ENCODE assay signal across 9 cellular contexts in the genomic region with DNA sequence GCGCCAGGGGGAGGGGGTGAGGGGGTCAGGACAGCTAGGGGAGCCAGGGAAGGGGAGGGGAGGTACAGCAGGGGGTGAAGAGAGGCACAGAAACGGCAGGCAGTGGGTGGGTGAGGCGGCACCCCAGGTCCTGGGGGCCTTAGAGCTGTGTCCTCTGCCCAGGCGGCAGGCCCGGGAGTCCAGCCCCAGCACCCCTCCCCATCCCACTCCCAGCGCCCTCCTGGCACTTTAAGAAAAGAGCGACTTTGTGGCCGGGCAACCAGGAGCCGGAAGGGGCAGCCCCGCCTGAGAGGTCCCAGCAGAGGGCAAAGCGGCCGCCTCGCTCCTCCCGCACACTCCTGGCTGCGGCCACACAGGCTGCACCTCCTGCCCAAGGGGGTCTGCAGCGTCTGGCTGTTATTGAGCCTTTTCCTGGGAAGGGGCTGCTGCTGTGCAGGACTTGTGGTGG. TPM values are rescaled to one million over a fixed set of nuclear protein-coding genes. Genes with fewer than 3 reads are reported as not detected.
DNase-seq lines count a peak whose midpoint lies in the region; ATAC-seq and TF ChIP-seq lines count a peak whose summit lies in the region.
"Had no signal": no experiment of that assay in that cellular context is flagged by ENCODE, and none has a peak within 500 bp of the region (broad histone marks: within the 10 kb centered on the region; RNA-seq: fewer than 3 reads in every experiment).

No MANE protein-coding gene starts in this region.

- H3K9me3 ChIP-seq in A673 (ENCODE audit: low read depth, low read length, poor library complexity, severe bottlenecking) (no peaks in the 10 kb centered on the region), endodermal cell (ENCODE audit: control insufficient read depth, low read length) (no peaks in the 10 kb centered on the region)

- peaks cover 11% of the 10 kb centered on the region for H3K27me3 Mint-ChIP-seq in endodermal cell (ENCODE audit: insufficient read depth)

- H3K27me3 ChIP-seq in A673 (replicated peaks; ENCODE audit: insufficient read depth, low read depth, low read length, poor library complexity) (no peaks in the 10 kb centered on the region), endodermal cell (ENCODE audit: control insufficient read depth, insufficient read depth, low read length, poor library complexity, severe bottlenecking) (peaks cover 25% of the 10 kb centered on the region)

- H3K9me3 Mint-ChIP-seq in endodermal cell = no peaks in the 10 kb centered on the region
- H3K9me3 Mint-ChIP-seq: naive B cell had no signal

- H3K36me3 ChIP-seq in A673 (ENCODE audit: insufficient read depth, low read length, poor library complexity, severe bottlenecking) = peaks cover 10% of the 10 kb centered on the region
- no peaks in the 10 kb centered on the region for H3K36me3 ChIP-seq in endodermal cell (ENCODE audit: control insufficient read depth, insufficient read depth, low read length)

- H3K4me3 Mint-ChIP-seq in endodermal cell = peak overlapping the region; percentile 54

- no peak overlapping the region for H3K27ac Mint-ChIP-seq in endodermal cell
- H3K27ac Mint-ChIP-seq: naive B cell had no signal

- TF ChIP-seq CTCF in A673 (conservative IDR thresholded peaks at IDR 0.05; ENCODE audit: low read depth, low read length) (no peak), NB4 (IDR thresholded peaks at IDR 0.05; ENCODE audit: low read depth, low read length) (no peak), endodermal cell (conservative IDR thresholded peaks at IDR 0.05) (no peak)

- TF ChIP-seq POLR2A in NB4 (IDR thresholded peaks at IDR 0.05; ENCODE audit: extremely low read depth, insufficient read length) = no peak

- POLR2A ChIA-PET in A673 (lab: Charles Lee; ENCODE audit: low non-redundant PET) = no interaction called here

- H3K36me3 Mint-ChIP-seq in endodermal cell (ENCODE audit: low read depth) = no peaks in the 10 kb centered on the region
- H3K36me3 Mint-ChIP-seq: naive B cell had no signal

- H3K4me1 Mint-ChIP-seq in endodermal cell = peaks cover 14% of the 10 kb centered on the region

- intact Hi-C loops in A673 (cut with micrococcal nuclease; ENCODE audit: unreplicated experiment) = loop anchor here (5.0 kb wide), 1 partner anchor 85 kb away; no protein-coding TSS in a partner anchor

- peak overlapping the region; percentile 97 for H3K27ac ChIP-seq in A673 (ENCODE audit: low read depth, low read length, poor library complexity, severe bottlenecking)
- H3K27ac ChIP-seq in endodermal cell (ENCODE audit: low read depth, low read length) = peak overlapping the region; percentile 95

- H3K4me1 ChIP-seq in A673 (ENCODE audit: insufficient read depth, low read length, poor library complexity, severe bottlenecking) (peaks cover 83% of the 10 kb centered on the region), endodermal cell (ENCODE audit: control insufficient read depth, insufficient read depth, low read length) (peaks cover 6% of the 10 kb centered on the region)

- H3K9ac ChIP-seq in endodermal cell (ENCODE audit: extremely low read depth, low read length, poor library complexity, severe bottlenecking) = no peak overlapping the region

- 40 to 57% methylated on average over 3 to 16 of the region's 16 CpGs for WGBS in endodermal cell (ENCODE audit: insufficient coverage in 1 of 2, insufficient read length in 1 of 2), 2 experiments

- no peak for ATAC-seq in GM18520 (IDR thresholded peaks at IDR 0.05; ENCODE audit: unreplicated experiment)

- CTCF ChIA-PET in A673 (lab: Charles Lee) = no interaction called here

- BruUV-seq in A673 (replicated peaks; lab: Mats Ljungman, UMichigan) = no TSS peak

- DNase-seq in A673 (ENCODE audit: low spot score) (no peak), NB4 (ENCODE audit: low read depth) (no peak), endodermal cell (peak; percentile 80), myocyte (ENCODE audit: low read depth) (peak; percentile 73), CD1c-positive myeloid dendritic cell (ENCODE audit: extremely low spot score) (no peak), islet precursor cell (no peak)
- DNase-seq in activated effector memory CD4-positive, alpha-beta T cell treated with Interleukin-2 at 50 U/mL for 16 hours = no peak
- DNase-seq: naive B cell had no signal

- H3K4me3 ChIP-seq in A673 (ENCODE audit: low read depth, low read length, poor library complexity, severe bottlenecking) = peak overlapping the region; percentile 96
- H3K4me3 ChIP-seq in NB4 (ENCODE audit: low read depth, low read length) = peak overlapping the region; percentile 33
- peak overlapping the region; percentile 73 for H3K4me3 ChIP-seq in endodermal cell (ENCODE audit: low read length)

RNA-seq across cellular contexts. Expression of a gene that starts 42.6 kb away (rescaled TPM):
- total RNA-seq in A673 (2021) (19.5 and 22.7 TPM in 2 replicates), endodermal cell (10 to 100 TPM; 12.4 to 16.7 TPM), myocyte (22.8 and 31.6 TPM in 2 replicates)
- polyA plus RNA-seq in endodermal cell (2013, experiment 1 of 2) = 6.4 TPM
- polyA plus RNA-seq in endodermal cell (2013, experiment 2 of 2) = 6.8 TPM
- polyA plus RNA-seq in myocyte (2012) = 16.2 TPM

Comparison
In these comparisons a context has a peak if more than half of its experiments do, and no peak if none do; other contexts are left out.
1. DNase-seq: peak in endodermal cell (single experiment) and myocyte (single experiment); none in A673 (single experiment), NB4 (single experiment), activated effector memory CD4-positive, alpha-beta T cell treated with Interleukin-2 at 50 U/mL for 16 hours (single experiment), CD1c-positive myeloid dendritic cell (single experiment) and islet precursor cell (single experiment).
2. H3K4me3 ChIP-seq: peak in every context shown above with its lines; median percentile 96 in A673; 73 in endodermal cell; 33 in NB4.